In the genomic region with DNA sequence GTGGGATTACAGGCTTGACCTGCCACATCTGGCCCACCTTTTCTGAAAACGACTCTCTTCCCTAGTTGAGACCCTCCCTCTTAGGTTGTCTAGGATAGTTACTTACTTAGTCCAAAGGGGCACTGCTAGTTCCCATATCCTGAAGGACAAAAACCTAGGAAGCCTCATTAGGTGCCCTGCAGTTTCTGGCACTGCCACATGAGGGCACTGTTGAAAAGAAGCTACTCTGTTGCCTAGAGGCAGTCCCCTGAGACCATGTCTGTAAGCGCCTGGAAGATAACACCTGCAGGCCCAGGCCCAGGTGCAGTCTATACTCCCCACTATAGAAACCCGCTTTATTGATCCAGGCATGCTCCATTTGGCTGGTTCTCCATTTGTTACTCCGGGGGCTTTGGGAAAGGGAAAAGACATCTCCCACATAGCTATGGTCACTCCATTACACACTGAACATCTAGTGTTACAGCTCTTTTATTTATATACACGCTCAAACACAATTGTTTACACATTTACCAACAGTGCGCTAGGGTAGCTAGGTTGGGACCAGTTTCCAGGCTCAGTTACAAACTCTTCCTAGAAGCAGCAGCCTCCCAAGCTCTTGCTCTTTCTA, we compare ENCODE assay signal across 8 cellular contexts.
DNase-seq lines count a peak whose midpoint lies in the region; TF ChIP-seq lines count a peak whose summit lies in the region.

No MANE protein-coding gene starts in this region.

- no peak overlapping the region for H3K9ac ChIP-seq in endodermal cell (ENCODE audit: extremely low read depth, low read length, poor library complexity, severe bottlenecking)

- H3K4me1 Mint-ChIP-seq in endodermal cell (peaks cover 8% of the 10 kb centered on the region), osteocyte (ENCODE audit: unreplicated experiment) (no peaks in the 10 kb centered on the region)

- H3K36me3 Mint-ChIP-seq in endodermal cell (ENCODE audit: low read depth) (no peaks in the 10 kb centered on the region), osteocyte (ENCODE audit: unreplicated experiment) (no peaks in the 10 kb centered on the region)

- peak; percentile 87 for TF ChIP-seq CTCF in GM12872 (IDR thresholded peaks at IDR 0.05; ENCODE audit: insufficient read depth, low read depth, low read length)
- TF ChIP-seq CTCF in endodermal cell (conservative IDR thresholded peaks at IDR 0.05), result peak; percentile 95
- peak; percentile 53 for TF ChIP-seq CTCF in osteocyte (IDR thresholded peaks at IDR 0.05)

- H3K9me3 Mint-ChIP-seq in endodermal cell, result no peaks in the 10 kb centered on the region
- H3K9me3 Mint-ChIP-seq in osteocyte (ENCODE audit: unreplicated experiment), result peaks cover 6% of the 10 kb centered on the region

- H3K9me3 ChIP-seq in endodermal cell (ENCODE audit: control insufficient read depth, low read length), result no peaks in the 10 kb centered on the region

- H3K36me3 ChIP-seq in endodermal cell (ENCODE audit: control insufficient read depth, insufficient read depth, low read length), result no peaks in the 10 kb centered on the region

- H3K27me3 ChIP-seq in endodermal cell (ENCODE audit: control insufficient read depth, insufficient read depth, low read length, poor library complexity, severe bottlenecking), result no peaks in the 10 kb centered on the region

- 63 to 67% methylated on average over 3 to 6 of the region's 6 CpGs for WGBS in endodermal cell (ENCODE audit: insufficient coverage in 1 of 2, insufficient read length in 1 of 2), 2 experiments

- in situ Hi-C loops in ACHN (cut with HindIII; ENCODE audit: low pct_ligation_motif_present, low pct_unique_long_range_greater_than_20kb, low sequenced_read_pairs), result no loop called here

- H3K4me3 Mint-ChIP-seq in endodermal cell (no peak overlapping the region), osteocyte (ENCODE audit: unreplicated experiment) (no peak overlapping the region)

- peak; percentile 47 for DNase-seq in ACHN
- DNase-seq in NCI-H774 (lab: John Stamatoyannopoulos, UW), result peak; percentile 13
- peak; percentile 95 for DNase-seq in endodermal cell
- DNase-seq in osteocyte (ENCODE audit: extremely low spot score, unreplicated experiment), result no peak
- DNase-seq in KG1 (lab: John Stamatoyannopoulos, UW), result no peak
- no peak for DNase-seq in activated gamma-delta T cell (lab: John Stamatoyannopoulos, UW)
- DNase-seq in putamen (ENCODE audit: low spot score), result no peak

- H3K27ac Mint-ChIP-seq in endodermal cell (no peak overlapping the region), osteocyte (ENCODE audit: unreplicated experiment) (no peak overlapping the region)

- H3K27ac ChIP-seq in endodermal cell (ENCODE audit: low read depth, low read length), result no peak overlapping the region

- H3K4me1 ChIP-seq in endodermal cell (ENCODE audit: control insufficient read depth, insufficient read depth, low read length), result no peaks in the 10 kb centered on the region

- H3K4me3 ChIP-seq in endodermal cell (ENCODE audit: low read length), result no peak overlapping the region

- H3K27me3 Mint-ChIP-seq in endodermal cell (ENCODE audit: insufficient read depth) (no peaks in the 10 kb centered on the region), osteocyte (ENCODE audit: unreplicated experiment) (peaks cover 46% of the 10 kb centered on the region)

Comparison
In these comparisons a context has a peak if more than half of its experiments do, and no peak if none do; other contexts are left out.
1. DNase-seq: peak in ACHN (single experiment), NCI-H774 (single experiment) and endodermal cell (single experiment); none in osteocyte (single experiment), KG1 (single experiment), activated gamma-delta T cell (single experiment) and putamen (single experiment).
2. Peak in every context shown above with its lines, with median percentiles within 50 percentile points of each other: CTCF ChIP-seq.